In the genomic region with DNA sequence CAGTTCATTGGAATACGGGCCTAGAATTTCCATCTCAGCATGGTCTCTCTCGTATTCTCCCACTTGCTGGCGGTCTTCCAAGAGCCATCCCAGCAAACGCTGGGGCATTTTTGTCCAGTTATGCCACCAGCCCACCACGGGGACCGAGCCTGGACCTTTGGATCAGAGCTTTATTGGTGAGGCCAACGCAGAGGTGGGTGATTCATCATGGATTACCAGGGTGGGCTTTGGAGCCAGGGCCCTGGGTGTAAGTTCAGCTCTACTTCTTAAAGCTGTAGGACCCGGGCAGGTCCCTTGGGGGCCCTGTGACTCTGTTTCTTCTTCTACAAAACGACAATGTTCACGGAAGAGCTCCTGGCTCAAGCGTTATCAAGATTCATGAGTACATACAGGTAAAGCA, we compare ENCODE assay signal across 2 cellular contexts.
TF ChIP-seq lines count a peak whose summit lies in the region.

No MANE protein-coding gene starts in this region.

TF ChIP-seq in HEK293, 187 proteins besides CTCF, POLR2A, EP300 and RAD21:
- TF ChIP-seq ZFHX2 (tag by site-specific recombination; conservative IDR thresholded peaks at IDR 0.05) (peak; percentile 13; the same call in 1 of the 2 replicates), ZNF777 (tag by site-specific recombination; IDR thresholded peaks at IDR 0.05; ENCODE audit: borderline replicate concordance) (no peak)
TF ChIP-seq in HEK293: peak in this region for 1.

TF ChIP-seq in IMR-90, 13 proteins besides CTCF, POLR2A, EP300 and RAD21:
- TF ChIP-seq BHLHE40 (IDR thresholded peaks at IDR 0.05; ENCODE audit: low read depth, low read length), result no peak
- no peak for TF ChIP-seq CHD1 (IDR thresholded peaks at IDR 0.05; ENCODE audit: low read depth, low read length)
- TF ChIP-seq NFE2L2 (IDR thresholded peaks at IDR 0.05; ENCODE audit: low read depth, low read length), result no peak
- TF ChIP-seq MAFK (IDR thresholded peaks at IDR 0.05; ENCODE audit: low read depth, low read length), result no peak
- TF ChIP-seq CEBPB (IDR thresholded peaks at IDR 0.05; ENCODE audit: low read depth, low read length), result no peak
- TF ChIP-seq, protein P1, sequence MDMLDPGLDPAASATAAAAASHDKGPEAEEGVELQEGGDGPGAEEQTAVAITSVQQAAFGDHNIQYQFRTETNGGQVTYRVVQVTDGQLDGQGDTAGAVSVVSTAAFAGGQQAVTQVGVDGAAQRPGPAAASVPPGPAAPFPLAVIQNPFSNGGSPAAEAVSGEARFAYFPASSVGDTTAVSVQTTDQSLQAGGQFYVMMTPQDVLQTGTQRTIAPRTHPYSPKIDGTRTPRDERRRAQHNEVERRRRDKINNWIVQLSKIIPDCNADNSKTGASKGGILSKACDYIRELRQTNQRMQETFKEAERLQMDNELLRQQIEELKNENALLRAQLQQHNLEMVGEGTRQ (IDR thresholded peaks at IDR 0.05; ENCODE audit: low read depth, low read length), result no peak
- no peak for TF ChIP-seq SMC3 (IDR thresholded peaks at IDR 0.05; ENCODE audit: low read depth, low read length)
- TF ChIP-seq MXI1 (IDR thresholded peaks at IDR 0.05; ENCODE audit: borderline replicate concordance, low read depth, low read length), result no peak
- TF ChIP-seq MAZ (IDR thresholded peaks at IDR 0.05; ENCODE audit: borderline replicate concordance, low read depth, low read length), result no peak
